In the genomic region with DNA sequence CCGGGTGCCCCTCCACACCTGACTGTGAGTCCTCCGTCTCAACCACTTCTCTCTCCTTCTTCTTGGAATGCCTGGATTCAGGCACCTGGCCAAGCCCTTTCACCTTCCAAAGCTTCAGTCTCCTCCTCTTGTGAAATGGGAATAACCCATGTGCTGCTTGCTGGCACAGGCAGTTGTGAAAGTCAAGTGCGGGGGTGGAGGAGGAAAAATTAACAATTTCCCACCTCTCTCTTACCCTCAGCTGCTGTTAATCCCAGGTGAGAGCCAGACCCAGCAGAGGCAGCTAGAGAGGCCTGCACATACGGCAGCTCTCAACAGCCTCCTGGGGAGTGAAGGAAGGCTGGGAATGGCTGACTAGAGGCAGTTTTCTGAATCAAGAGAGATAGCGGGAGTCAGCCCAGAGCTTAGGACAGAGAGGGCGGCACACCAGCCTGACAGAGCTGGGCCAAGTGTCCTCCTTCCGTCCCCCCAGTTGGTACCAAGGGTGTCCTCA, we compare ENCODE assay signal across 14 cellular contexts.
A peak's percentile ranks its signal among the peaks of the same experiment; 100 is the strongest.
DNase-seq lines count a peak whose midpoint lies in the region; ATAC-seq, FAIRE-seq and TF ChIP-seq lines count a peak whose summit lies in the region.
"Had no signal": no experiment of that assay in that cellular context is flagged by ENCODE, and none has a peak within 500 bp of the region (broad histone marks: within the 10 kb centered on the region; RNA-seq: fewer than 3 reads in every experiment).

No MANE protein-coding gene starts in this region.

- TF ChIP-seq EP300 in HepG2 (IDR thresholded peaks at IDR 0.05; ENCODE audit: low read depth in 2 of 2, low read length in 2 of 2) = no peak
- no peak for TF ChIP-seq EP300 in HepG2 (CRISPR knock-in tag; IDR thresholded peaks at IDR 0.05; ENCODE audit: borderline replicate concordance)
- no peak for TF ChIP-seq EP300 in suprapubic skin (IDR thresholded peaks at IDR 0.05)

- no peak overlapping the region for H2AFZ ChIP-seq in astrocyte (ENCODE audit: low read depth, low read length)
- no peak overlapping the region for H2AFZ ChIP-seq in HepG2 (ENCODE audit: low read length)
- H2AFZ ChIP-seq: GM23338 had no signal

- H3K4me3 Mint-ChIP-seq in activated naive CD8-positive, alpha-beta T cell treated with anti-CD3 and anti-CD28 coated beads, Interleukin-2, amount 50 U/mL, for 24 hours = no peak overlapping the region
- no peak overlapping the region for H3K4me3 Mint-ChIP-seq in activated naive CD8-positive, alpha-beta T cell treated with anti-CD3 and anti-CD28 coated beads for 36 hours
- H3K4me3 Mint-ChIP-seq in astrocyte (ENCODE audit: unreplicated experiment) = peak overlapping the region; percentile 47
- H3K4me3 Mint-ChIP-seq: GM23338 had no signal

- H3K27me3 ChIP-seq in astrocyte (ENCODE audit: insufficient read depth, low read length) (no peaks in the 10 kb centered on the region), HepG2 (ENCODE audit: control insufficient read depth in 1 of 2, insufficient read depth in 2 of 2, low read length in 2 of 2) (no peaks in the 10 kb centered on the region), upper lobe of right lung (no peaks in the 10 kb centered on the region), suprapubic skin (no peaks in the 10 kb centered on the region)
- H3K27me3 ChIP-seq: vagina had no signal

- H3K4me1 ChIP-seq in astrocyte (ENCODE audit: insufficient read depth, low read length) = peaks cover 32% of the 10 kb centered on the region
- H3K4me1 ChIP-seq in HepG2 (ENCODE audit: insufficient read depth, low read length) = peaks cover 67% of the 10 kb centered on the region
- H3K4me1 ChIP-seq in upper lobe of right lung = peaks cover 39% of the 10 kb centered on the region
- peaks cover 16% of the 10 kb centered on the region for H3K4me1 ChIP-seq in suprapubic skin

- 96% methylated on average over 7 of the region's 7 CpGs for WGBS in HepG2 (ENCODE audit: low lambda C conversion rate)
- WGBS in suprapubic skin = 71% methylated on average over 7 of the region's 7 CpGs

- in situ Hi-C loops in HepG2 (cut with HindIII; ENCODE audit: extremely low pct_ligation_motif_present, low pct_unique_long_range_greater_than_20kb) = no loop called here

- H3K9me3 ChIP-seq in astrocyte (ENCODE audit: insufficient read depth, low read depth, low read length) = no peaks in the 10 kb centered on the region
- no peaks in the 10 kb centered on the region for H3K9me3 ChIP-seq in HepG2 (ENCODE audit: low read length)
- H3K9me3 ChIP-seq in upper lobe of right lung = no peaks in the 10 kb centered on the region
- no peaks in the 10 kb centered on the region for H3K9me3 ChIP-seq in suprapubic skin
- H3K9me3 ChIP-seq: vagina had no signal

- H3K27ac Mint-ChIP-seq in activated naive CD8-positive, alpha-beta T cell treated with anti-CD3 and anti-CD28 coated beads, Interleukin-2, amount 50 U/mL, for 24 hours = peak overlapping the region; percentile 39
- no peak overlapping the region for H3K27ac Mint-ChIP-seq in activated naive CD8-positive, alpha-beta T cell treated with anti-CD3 and anti-CD28 coated beads for 36 hours
- peak overlapping the region; percentile 59 for H3K27ac Mint-ChIP-seq in astrocyte (ENCODE audit: unreplicated experiment)
- H3K27ac Mint-ChIP-seq: GM23338 had no signal

- H4K20me1 ChIP-seq in astrocyte (ENCODE audit: insufficient read depth, low read length) = peaks cover 7% of the 10 kb centered on the region
- no peaks in the 10 kb centered on the region for H4K20me1 ChIP-seq in HepG2 (ENCODE audit: insufficient read depth, low read length)

- CTCF ChIA-PET in HepG2 (lab: Yijun Ruan, JAX; ENCODE audit: low intra/inter-chr PET ratio, low total read pairs) = no interaction called here

- H3K4me3 ChIP-seq in astrocyte (ENCODE audit: insufficient read depth, low read depth, low read length) (no peak overlapping the region), HepG2 (replicated peaks in 1 of 3; ENCODE audit: insufficient read depth in 1 of 3, low read depth in 2 of 3, low read length in 3 of 3) (no peak overlapping the region), upper lobe of right lung (no peak overlapping the region), suprapubic skin (no peak overlapping the region)
- H3K4me3 ChIP-seq: GM12878, GM23338, vagina had no signal

- no peak for DNase-seq in activated naive CD8-positive, alpha-beta T cell treated with anti-CD3 and anti-CD28 coated beads, Interleukin-2, amount 50 U/mL, for 24 hours
- DNase-seq in activated naive CD8-positive, alpha-beta T cell treated with anti-CD3 and anti-CD28 coated beads for 36 hours = no peak
- no peak for DNase-seq in astrocyte (ENCODE audit: low read depth)
- DNase-seq in HepG2 (ENCODE audit: low spot score) = no peak
- peak; percentile 69 for DNase-seq in upper lobe of right lung
- no peak for DNase-seq in suprapubic skin (ENCODE audit: low spot score in 2 of 2)
- DNase-seq in LoVo (ENCODE audit: low spot score) = no peak
- DNase-seq: DMS153, NCI-H1092, NCI-H774 had no signal

- no peaks in the 10 kb centered on the region for H3K27me3 Mint-ChIP-seq in activated naive CD8-positive, alpha-beta T cell treated with anti-CD3 and anti-CD28 coated beads, Interleukin-2, amount 50 U/mL, for 24 hours
- H3K27me3 Mint-ChIP-seq in activated naive CD8-positive, alpha-beta T cell treated with anti-CD3 and anti-CD28 coated beads for 36 hours = no peaks in the 10 kb centered on the region
- H3K27me3 Mint-ChIP-seq in astrocyte (ENCODE audit: low read depth, unreplicated experiment) = no peaks in the 10 kb centered on the region

- no peak for ATAC-seq in activated naive CD8-positive, alpha-beta T cell treated with anti-CD3 and anti-CD28 coated beads, Interleukin-2, amount 50 U/mL, for 24 hours
- ATAC-seq in HepG2 (no peak), upper lobe of right lung (peak; percentile 36), HG03442 (IDR thresholded peaks at IDR 0.05; ENCODE audit: unreplicated experiment) (no peak)
- ATAC-seq: GM12878, GM23338 had no signal

- POLR2A ChIA-PET in HepG2 (lab: Yijun Ruan, JAX) = interaction anchor here (1.2 to 3.0 kb wide), 6 partner anchors 13 to 93 kb away, joined by 4 to 27 read pairs (median 6); no protein-coding TSS in a partner anchor

- no peak for TF ChIP-seq POLR2A in HepG2 (IDR thresholded peaks at IDR 0.05; ENCODE audit: insufficient read depth in 1 of 2, low read depth in 2 of 2, low read length in 2 of 2)
- TF ChIP-seq POLR2A in suprapubic skin (IDR thresholded peaks at IDR 0.05) = no peak

- peaks cover 49% of the 10 kb centered on the region for H3K36me3 Mint-ChIP-seq in activated naive CD8-positive, alpha-beta T cell treated with anti-CD3 and anti-CD28 coated beads, Interleukin-2, amount 50 U/mL, for 24 hours (ENCODE audit: low read depth)
- H3K36me3 Mint-ChIP-seq in activated naive CD8-positive, alpha-beta T cell treated with anti-CD3 and anti-CD28 coated beads for 36 hours = peaks cover 28% of the 10 kb centered on the region
- H3K36me3 Mint-ChIP-seq in astrocyte (ENCODE audit: low read depth, unreplicated experiment) = peaks cover 28% of the 10 kb centered on the region

- H3K9ac ChIP-seq in astrocyte (ENCODE audit: low read length) (peak overlapping the region; percentile 20), HepG2 (ENCODE audit: insufficient read depth, low read depth, low read length) (no peak overlapping the region)

- no peak for TF ChIP-seq RAD21 in HepG2 (CRISPR knock-in tag; IDR thresholded peaks at IDR 0.05)

- peaks cover 43% of the 10 kb centered on the region for H3K79me2 ChIP-seq in astrocyte (ENCODE audit: insufficient read depth, low read length)
- H3K79me2 ChIP-seq in HepG2 (ENCODE audit: insufficient read depth, low read length) = peaks cover 1% of the 10 kb centered on the region

- H3K36me3 ChIP-seq in astrocyte (ENCODE audit: insufficient read depth, low read length) (no peaks in the 10 kb centered on the region), HepG2 (replicated peaks in 1 of 2; ENCODE audit: control insufficient read depth in 1 of 2, insufficient read depth in 2 of 2, low read length in 2 of 2) (peaks cover 0 to 9% of the 10 kb centered on the region in 2 experiments; a peak in 3 of 5 replicates), upper lobe of right lung (no peaks in the 10 kb centered on the region), suprapubic skin (peaks cover 11% of the 10 kb centered on the region)
- H3K36me3 ChIP-seq: vagina had no signal

- intact Hi-C loops in HepG2 (cut with micrococcal nuclease; ENCODE audit: unreplicated experiment) (no loop called here), upper lobe of right lung (cut with DNase I) (no loop called here)

- H3K4me2 ChIP-seq in astrocyte (ENCODE audit: low read length) = no peak overlapping the region
- H3K4me2 ChIP-seq in HepG2 (ENCODE audit: low read depth, low read length) = no peak overlapping the region
- H3K4me2 ChIP-seq: GM23338 had no signal

- BruUV-seq in HepG2 (replicated peaks; lab: Mats Ljungman, UMichigan) = no TSS peak

- H3K4me1 Mint-ChIP-seq in activated naive CD8-positive, alpha-beta T cell treated with anti-CD3 and anti-CD28 coated beads, Interleukin-2, amount 50 U/mL, for 24 hours = peaks cover 32% of the 10 kb centered on the region
- H3K4me1 Mint-ChIP-seq in activated naive CD8-positive, alpha-beta T cell treated with anti-CD3 and anti-CD28 coated beads for 36 hours = peaks cover 27% of the 10 kb centered on the region
- peaks cover 35% of the 10 kb centered on the region for H3K4me1 Mint-ChIP-seq in astrocyte (ENCODE audit: low read depth, unreplicated experiment)

- H3K9me3 Mint-ChIP-seq in activated naive CD8-positive, alpha-beta T cell treated with anti-CD3 and anti-CD28 coated beads, Interleukin-2, amount 50 U/mL, for 24 hours = no peaks in the 10 kb centered on the region
- no peaks in the 10 kb centered on the region for H3K9me3 Mint-ChIP-seq in activated naive CD8-positive, alpha-beta T cell treated with anti-CD3 and anti-CD28 coated beads for 36 hours
- H3K9me3 Mint-ChIP-seq in astrocyte (ENCODE audit: unreplicated experiment) = no peaks in the 10 kb centered on the region

- H3K27ac ChIP-seq in astrocyte (ENCODE audit: low read depth, low read length) (no peak overlapping the region), HepG2 (ENCODE audit: extremely low read length, insufficient read depth, low read length) (peak overlapping the region; percentile 5), upper lobe of right lung (no peak overlapping the region), suprapubic skin (no peak overlapping the region)
- H3K27ac ChIP-seq: vagina had no signal

- FAIRE-seq in astrocyte (lab: Jason Lieb, UNC) (no peak), HepG2 (lab: Jason Lieb, UNC) (no peak)
- FAIRE-seq: GM12878 had no signal

- TF ChIP-seq CTCF in astrocyte (IDR thresholded peaks at IDR 0.05; ENCODE audit: insufficient read depth, low read depth, low read length) (no peak), HepG2 (CRISPR knock-in tag; IDR thresholded peaks at IDR 0.05) (no peak), upper lobe of right lung (IDR thresholded peaks at IDR 0.05) (no peak), suprapubic skin (IDR thresholded peaks at IDR 0.05) (no peak)

TF ChIP-seq in HepG2, 621 proteins besides CTCF, POLR2A, EP300 and RAD21 (continues in another document):
- no peak for TF ChIP-seq ZNF781 (CRISPR knock-in tag; IDR thresholded peaks at IDR 0.05; ENCODE audit: borderline replicate concordance, not compliant biosample characterization)
